In genomic region chr12:72995616-72996015, GRCh38 we compare ENCODE assay signal across 16 cellular contexts.
"Had no signal": no experiment of that assay in that cellular context is flagged by ENCODE, and none has a peak within 500 bp of the region (broad histone marks: within the 10 kb centered on the region; RNA-seq: fewer than 3 reads in every experiment).

No MANE protein-coding gene starts in this region.

- H3K4me3 ChIP-seq: cardiac muscle cell, sigmoid colon, thoracic aorta had no signal

- H3K4me1 ChIP-seq: sigmoid colon had no signal

- H3K9me3 ChIP-seq: sigmoid colon, thoracic aorta had no signal

- H3K27ac ChIP-seq: cardiac muscle cell, sigmoid colon, thoracic aorta had no signal

- H3K36me3 ChIP-seq: cardiac muscle cell, sigmoid colon, thoracic aorta had no signal

- H3K27me3 ChIP-seq: cardiac muscle cell, sigmoid colon had no signal

- ATAC-seq: effector memory CD8-positive, alpha-beta T cell; left ventricle myocardium superior; stimulated activated naive B cell treated with anti-CD40 and anti-IgM and Interleukin-4, amounts not matched to agents 10 μg/mL and 1 μg/mL and 100 μg/mL, for 72 hours had no signal

- DNase-seq: activated B cell treated with CpG ODN at 0.5 μM for 24 hours; activated CD4-positive, alpha-beta memory T cell treated with anti-CD3 and anti-CD28 coated beads for 36 hours; activated CD4-positive, alpha-beta T cell treated with anti-CD3 and anti-CD28 coated beads for 4 hours; activated naive CD4-positive, alpha-beta T cell treated with Interleukin-2 at 50 U/mL for 16 hours; activated naive CD8-positive, alpha-beta T cell treated with anti-CD3 and anti-CD28 coated beads, Interleukin-2, amount 10 ng/mL, durations not matched to agents 7 days and 5 days; activated T-cell treated with anti-CD3 and anti-CD28 coated beads, Interleukin-2, amount 50 U/mL, for 1 hour; amygdala; effector memory CD8-positive, alpha-beta T cell; foreskin fibroblast; left ventricle myocardium superior; occipital lobe; posterior cingulate gyrus; sigmoid colon; stimulated activated naive B cell treated with anti-CD40 and anti-IgM and Interleukin-4, amounts not matched to agents 10 μg/mL and 1 μg/mL and 100 μg/mL, for 72 hours had no signal
